ENCODE assay signal across 19 cellular contexts in the genomic region with DNA sequence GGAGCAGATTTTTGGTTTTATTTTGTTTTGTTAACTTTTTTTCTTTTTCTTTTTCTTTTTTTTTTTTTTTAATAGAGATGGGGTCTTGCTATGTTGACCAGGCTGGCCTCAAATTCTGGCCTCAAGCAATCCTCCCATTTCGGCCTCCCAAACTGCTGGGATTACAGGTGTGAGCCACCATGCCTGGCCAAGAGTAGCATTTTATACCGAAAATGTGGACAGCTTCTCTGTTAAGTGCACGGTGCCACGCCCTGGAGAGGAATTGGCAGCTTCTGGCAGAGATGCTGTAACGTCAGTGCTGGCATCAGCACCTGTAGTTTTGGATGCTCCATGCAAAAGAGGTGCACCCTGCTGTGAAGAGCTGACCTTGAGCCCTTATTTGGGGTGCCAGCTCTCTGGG. TPM values are rescaled to one million over a fixed set of nuclear protein-coding genes. Genes with fewer than 3 reads are reported as not detected.
DNase-seq lines count a peak whose midpoint lies in the region; ATAC-seq, FAIRE-seq and TF ChIP-seq lines count a peak whose summit lies in the region.
"Had no signal": no experiment of that assay in that cellular context is flagged by ENCODE, and none has a peak within 500 bp of the region (broad histone marks: within the 10 kb centered on the region; RNA-seq: fewer than 3 reads in every experiment).

No MANE protein-coding gene starts in this region.

- CTCF ChIA-PET in Calu3 (lab: Charles Lee) (interaction anchor here (0.7 to 0.9 kb wide), 4 partner anchors 9 to 430 kb away, joined by 3 to 9 read pairs (median 4); no protein-coding TSS in a partner anchor), PC-3 (lab: Charles Lee) (interaction anchor here (0.6 kb wide), 1 partner anchor 54 kb away, joined by 3 read pairs; no protein-coding TSS in a partner anchor), H1 (lab: Charles Lee; ENCODE audit: partially characterized antibody) (interaction anchor here (1.1 kb wide), 1 partner anchor 78 kb away, joined by 3 read pairs; no protein-coding TSS in a partner anchor)

- H2AK5ac ChIP-seq in H1 (ENCODE audit: low read depth, low read length) = no peak overlapping the region

- no peak overlapping the region for H3K18ac ChIP-seq in H1 (ENCODE audit: extremely low read depth, low read length)

- intact Hi-C loops in Calu3 (cut with micrococcal nuclease; ENCODE audit: unreplicated experiment) (no loop called here), PC-3 (cut with micrococcal nuclease) (no loop called here), sciatic nerve (cut with DNase I) (no loop called here)

- H3K9me2 ChIP-seq in PC-3 (replicated peaks; ENCODE audit: low read length) = no peaks in the 10 kb centered on the region

- no peaks in the 10 kb centered on the region for H3K27me3 Mint-ChIP-seq in Calu3 (ENCODE audit: unreplicated experiment)

- H3K9ac ChIP-seq in PC-3 (ENCODE audit: low read length) = no peak overlapping the region; the same call in 1 of the 2 replicates
- no peak overlapping the region for H3K9ac ChIP-seq in H1 (replicated peaks in 1 of 4; ENCODE audit: extremely low read depth in 1 of 4, low read depth in 3 of 4, low read length in 3 of 4)

- H3K9me3 ChIP-seq in PC-3 (ENCODE audit: low read length) (no peaks in the 10 kb centered on the region), H1 (ENCODE audit: insufficient read depth in 2 of 2, low read depth in 1 of 2, low read length in 1 of 2) (no peaks in the 10 kb centered on the region)
- H3K9me3 ChIP-seq: SJCRH30 had no signal

- H2BK12ac ChIP-seq in H1 (ENCODE audit: low read depth, low read length) = no peak overlapping the region; the same call in 1 of the 2 replicates

- H2AFZ ChIP-seq in PC-3 (ENCODE audit: low read length) (no peak overlapping the region), H1 (ENCODE audit: low read length) (no peak overlapping the region)

- no peak overlapping the region for H4K91ac ChIP-seq in H1 (replicated peaks; ENCODE audit: insufficient read length, low read length)

- BruUV-seq in Calu3 (replicated peaks; lab: Mats Ljungman, UMichigan) (no TSS peak), PC-3 (replicated peaks; lab: Mats Ljungman, UMichigan) (no TSS peak)

- H3K79me1 ChIP-seq in H1 (ENCODE audit: low read depth, low read length) = no peaks in the 10 kb centered on the region

- no peak for TF ChIP-seq POLR2A in H1 (IDR thresholded peaks at IDR 0.05; ENCODE audit: control extremely low read depth in 1 of 2, low read depth in 2 of 2, low read length in 2 of 2)

- no peak overlapping the region for H3K4me3 Mint-ChIP-seq in Calu3 (ENCODE audit: low read depth, unreplicated experiment)

- ATAC-seq in PC-3 = peak; percentile 55; the same call in 1 of the 2 replicates
- ATAC-seq in sciatic nerve = no peak

- no peaks in the 10 kb centered on the region for H3K27me3 ChIP-seq in PC-3 (ENCODE audit: low read length)
- H3K27me3 ChIP-seq in H1 (replicated peaks in 1 of 4; ENCODE audit: control insufficient read depth in 3 of 4, extremely low read depth in 1 of 4, insufficient read depth in 3 of 4, low read length in 3 of 4) = 0 out of 7 replicates have a peak, but pooled peaks cover 0 to 2% (median 0%) of the 10 kb centered on the region in 4 experiments
- H3K27me3 ChIP-seq: SJCRH30 had no signal

- H3K9me3 Mint-ChIP-seq in Calu3 (ENCODE audit: low read depth, unreplicated experiment) = no peaks in the 10 kb centered on the region

- POLR2A ChIA-PET in PC-3 (lab: Charles Lee; ENCODE audit: unreplicated experiment) = no interaction called here
- POLR2A ChIA-PET in H1 (lab: Charles Lee; ENCODE audit: partially characterized antibody) = no interaction called here

- H2BK20ac ChIP-seq in H1 (ENCODE audit: low read length) = no peak overlapping the region

- peaks cover 10% of the 10 kb centered on the region for H3K36me3 Mint-ChIP-seq in Calu3 (ENCODE audit: insufficient read depth, unreplicated experiment)

- H3K36me3 ChIP-seq in PC-3 (ENCODE audit: low read depth, low read length) (no peaks in the 10 kb centered on the region), H1 (ENCODE audit: control insufficient read depth in 2 of 4, insufficient read depth in 4 of 4, low read length in 3 of 4) (no peaks in the 10 kb centered on the region)
- H3K36me3 ChIP-seq: SJCRH30 had no signal

- H3F3A ChIP-seq in PC-3 (ENCODE audit: low read length, unreplicated experiment) = no peaks in the 10 kb centered on the region

- H2BK5ac ChIP-seq in H1 (ENCODE audit: low read depth, low read length) = no peak overlapping the region

- H3K79me2 ChIP-seq in PC-3 (ENCODE audit: low read length) = no peaks in the 10 kb centered on the region
- no peaks in the 10 kb centered on the region for H3K79me2 ChIP-seq in H1 (ENCODE audit: control insufficient read depth in 1 of 2, insufficient read depth in 2 of 2, low read length in 2 of 2)

- H3K56ac ChIP-seq in H1 (replicated peaks; ENCODE audit: insufficient read length, low read depth, low read length) = no peak overlapping the region

- TF ChIP-seq CTCF in Calu3 (IDR thresholded peaks at IDR 0.05; ENCODE audit: unreplicated experiment) = no peak
- TF ChIP-seq CTCF in PC-3 (conservative IDR thresholded peaks at IDR 0.05; ENCODE audit: low read depth, low read length) = no peak
- TF ChIP-seq CTCF in H1 (IDR thresholded peaks at IDR 0.05; ENCODE audit: control extremely low read depth in 1 of 3, insufficient read depth in 1 of 3, low read depth in 1 of 3, low read length in 3 of 3) = no peak

- H3K27ac Mint-ChIP-seq in Calu3 (ENCODE audit: unreplicated experiment) = peak overlapping the region; percentile 14

- H3K4me1 Mint-ChIP-seq in Calu3 (ENCODE audit: low read depth, unreplicated experiment) = peaks cover 15% of the 10 kb centered on the region

- H4K8ac ChIP-seq in H1 (ENCODE audit: extremely low read depth, insufficient read depth, low read length) = 0 out of 2 replicates have a peak overlapping the region, but pooled peaks have one; percentile 2

- H3K14ac ChIP-seq in H1 (ENCODE audit: insufficient read length) = no peak overlapping the region

- no peak for FAIRE-seq in H1 (lab: Jason Lieb, UNC)
- FAIRE-seq: H54, HTR-8/SVneo had no signal

- H3K4me1 ChIP-seq in PC-3 (ENCODE audit: insufficient read depth, low read length) (peaks cover 15% of the 10 kb centered on the region), H1 (replicated peaks in 1 of 4; ENCODE audit: control insufficient read depth in 3 of 4, insufficient read depth in 4 of 4, low read length in 3 of 4) (no peaks in the 10 kb centered on the region)
- H3K4me1 ChIP-seq: SJCRH30 had no signal

- no peak overlapping the region for H4K5ac ChIP-seq in H1 (ENCODE audit: insufficient read length, low read depth, low read length)

- no peak for TF ChIP-seq EP300 in H1 (IDR thresholded peaks at IDR 0.05; ENCODE audit: borderline replicate concordance in 1 of 2, low read depth in 2 of 2, low read length in 2 of 2)

- H3K4me2 ChIP-seq in PC-3 (ENCODE audit: low read length) (0 out of 2 replicates have a peak overlapping the region, but pooled peaks have one; percentile 39), H1 (ENCODE audit: insufficient read depth in 1 of 2, low read depth in 2 of 2, low read length in 2 of 2) (no peak overlapping the region)

- peak overlapping the region; percentile 77 for H3K27ac ChIP-seq in PC-3 (ENCODE audit: low read length)
- H3K27ac ChIP-seq in H1 (ENCODE audit: low read depth, low read length) = no peak overlapping the region
- H3K27ac ChIP-seq: HL-60, SJCRH30 had no signal

- H2BK120ac ChIP-seq in H1 (replicated peaks; ENCODE audit: low read depth, low read length) = no peak overlapping the region

- H4K20me1 ChIP-seq in PC-3 (ENCODE audit: low read length) = no peaks in the 10 kb centered on the region
- no peaks in the 10 kb centered on the region for H4K20me1 ChIP-seq in H1 (replicated peaks in 1 of 2; ENCODE audit: control insufficient read depth in 1 of 2, insufficient read depth in 2 of 2, low read length in 2 of 2)

- H2BK15ac ChIP-seq in H1 (ENCODE audit: low read length) = no peak overlapping the region

- H3K23ac ChIP-seq in H1 (ENCODE audit: insufficient read length) = no peak overlapping the region

- WGBS in H1 (ENCODE audit: extremely low coverage in 1 of 2, insufficient coverage in 1 of 2, insufficient read length in 1 of 2, insufficient replicate concordance in 2 of 2, low coverage in 1 of 2, low lambda C conversion rate in 2 of 2, missing lambda C conversion rate in 1 of 2), 2 experiments = 94% methylated on average over 5 of the region's 5 CpGs; no CpG with 5 or more reads in 1 of the 2 experiments

- no peaks in the 10 kb centered on the region for H3K23me2 ChIP-seq in H1 (ENCODE audit: low read depth, low read length)

- DNase-seq in Calu3 (no peak), PC-3 (peak; percentile 48), H1 (ENCODE audit: low read depth in 1 of 2, low spot score in 2 of 2) (no peak), sciatic nerve (ENCODE audit: low spot score) (peak; percentile 14), DMS53 treated with DMSO at 0.1 percent for 48 hours (lab: John Stamatoyannopoulos, UW; ENCODE audit: unreplicated experiment) (no peak), NK-92 (lab: John Stamatoyannopoulos, UW; ENCODE audit: unreplicated experiment) (no peak), UCSD-AML1 (lab: John Stamatoyannopoulos, UW; ENCODE audit: unreplicated experiment) (no peak)
- DNase-seq: DMS153; NCI-H1417 treated with DMSO at 0.1 percent for 48 hours; NCI-H1930; NCI-H2171; NCI-H446; NCI-H69; NK-92 treated with Interleukin-12 subunit alpha and Interleukin-12 subunit beta, amount 100 ng/mL, for 24 hours; RPMI8226; SJCRH30 had no signal

- H3K4me3 ChIP-seq in PC-3 (ENCODE audit: low read length) (no peak overlapping the region), H1 (ENCODE audit: extremely low read depth in 1 of 4, insufficient read depth in 2 of 4, low read depth in 3 of 4, low read length in 4 of 4) (no peak overlapping the region)
- H3K4me3 ChIP-seq: SJCRH30 had no signal

- H3K4ac ChIP-seq in H1 (replicated peaks; ENCODE audit: insufficient read length, low read depth, low read length) = no peak overlapping the region

- TF ChIP-seq RAD21 in H1 (IDR thresholded peaks at IDR 0.05 in 1 of 2, conservative IDR thresholded peaks at IDR 0.05 in 1 of 2; ENCODE audit: low read depth in 2 of 2, low read length in 2 of 2) = no peak

TF ChIP-seq in H1, 55 proteins besides CTCF, POLR2A, EP300 and RAD21 (continues in another document):
- TF ChIP-seq POU5F1 (IDR thresholded peaks at IDR 0.05; ENCODE audit: low read depth, low read length) (no peak), SP1 (IDR thresholded peaks at IDR 0.05; ENCODE audit: low read depth, low read length) (no peak), PHF8 (conservative IDR thresholded peaks at IDR 0.05; ENCODE audit: low read depth, low read length) (no peak)

RNA-seq across cellular contexts. Expression of a gene that starts 18.2 kb away (rescaled TPM):
- total RNA-seq in Calu3 (2022) = 28.6 and 42.4 TPM in 2 replicates
- 4.4 and 5.9 TPM in 2 replicates for total RNA-seq in PC-3 (2014; rRNA removed)
- 0.98 and 1.3 TPM in 2 replicates for total RNA-seq in H1 (2021; fragmentation: NEBNext Ultra II Directional; extraction: Animal tissue kit (Norgen Biotek cat#: 25700))
- 1.4 and 2.5 TPM in 2 replicates for polyA plus RNA-seq in H1 (2011; rRNA removed)
- polyA plus RNA-seq in H1 (2011; cell fraction: cytosol; rRNA removed) = 1.5 TPM
- polyA plus RNA-seq in H1 (2011; cell fraction: nucleus; rRNA removed) = 2.1 TPM
- polyA plus RNA-seq in H1 (2012, experiment 1 of 2) = 0.44 to 1.1 TPM (median 0.83 TPM) in 4 replicates
- 1.2 TPM for polyA plus RNA-seq in H1 (2012, experiment 2 of 2)
- polyA plus RNA-seq in H1 (2013, experiment 1 of 2) = 1.1 TPM
- 0.81 TPM for polyA plus RNA-seq in H1 (2013, experiment 2 of 2)
- 0.27 and 1.7 TPM in 2 replicates for polyA minus RNA-seq in H1 (2011; rRNA and poly(A)+ RNA removed)
- polyA minus RNA-seq in H1 (2011; cell fraction: cytosol; rRNA and poly(A)+ RNA removed) = not detected
- 2.3 TPM for polyA minus RNA-seq in H1 (2011; cell fraction: nucleus; rRNA and poly(A)+ RNA removed)
- 9.6 TPM for total RNA-seq in sciatic nerve
- total RNA-seq: SJCRH30 had no signal

Comparison
In these comparisons a context has a peak if more than half of its experiments do, and no peak if none do; other contexts are left out.
1. DNase-seq: peak in PC-3 (single experiment) and sciatic nerve (single experiment); none in Calu3 (single experiment), H1 (0 of 2), DMS53 treated with DMSO at 0.1 percent for 48 hours (single experiment), NK-92 (single experiment) and UCSD-AML1 (single experiment).